ENCODE assay signal across 33 cellular contexts in the genomic region with DNA sequence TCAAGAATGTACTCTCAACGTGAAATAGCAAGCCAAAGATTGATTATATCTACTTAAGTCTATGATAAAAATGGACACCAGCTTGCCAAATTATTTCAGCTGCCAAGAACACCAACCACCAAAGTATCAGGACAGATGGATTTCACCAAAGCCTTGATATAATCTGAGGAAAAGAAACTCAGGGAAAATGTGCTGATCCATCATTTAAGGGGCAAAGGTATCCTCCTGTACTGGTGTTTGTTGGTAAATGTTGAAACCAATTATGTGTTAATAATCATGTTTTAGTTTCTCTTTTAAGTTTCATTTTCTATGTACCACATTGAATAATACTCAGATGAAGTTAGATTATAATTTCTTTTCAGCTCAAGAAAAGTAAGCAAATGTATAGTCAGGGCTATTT.
"Had no signal": no experiment of that assay in that cellular context is flagged by ENCODE, and none has a peak within 500 bp of the region (broad histone marks: within the 10 kb centered on the region; RNA-seq: fewer than 3 reads in every experiment).

No MANE protein-coding gene starts in this region.

- ATAC-seq: activated naive CD4-positive, alpha-beta T cell treated with anti-CD3 and anti-CD28 coated beads, Interleukin-2, amount 50 U/mL, for 72 hours; activated naive CD8-positive, alpha-beta T cell treated with anti-CD3 and anti-CD28 coated beads, Interleukin-2, amount 50 U/mL, for 24 hours; activated T-cell treated with anti-CD3 and anti-CD28 coated beads, Interleukin-2, amount 50 U/mL, for 4 hours; activated T-cell treated with anti-CD3 and anti-CD28 coated beads, Interleukin-2, amount 50 U/mL, for 72 hours; body of pancreas had no signal

- H3K9me3 ChIP-seq: adrenal gland, ascending aorta had no signal

- FAIRE-seq: astrocyte, bronchial epithelial cell had no signal

- H3K27me3 ChIP-seq: adrenal gland, ascending aorta, body of pancreas, brain microvascular endothelial cell, breast epithelium had no signal

- DNase-seq: activated effector memory CD4-positive, alpha-beta T cell treated with anti-CD3 and anti-CD28 coated beads, Interleukin-2, amount 50 U/mL, for 16 hours; activated effector memory CD4-positive, alpha-beta T cell treated with Interleukin-2 at 50 U/mL for 16 hours; activated gamma-delta T cell; activated gamma-delta T cell treated with Interleukin-2 at 50 U/mL for 16 hours; activated naive CD4-positive, alpha-beta T cell; activated naive CD4-positive, alpha-beta T cell treated with anti-CD3 and anti-CD28 coated beads for 36 hours; activated naive CD4-positive, alpha-beta T cell treated with anti-CD3 and anti-CD28 coated beads, Interleukin-2, amount 10 ng/mL, durations not matched to agents 7 days and 5 days; activated naive CD4-positive, alpha-beta T cell treated with anti-CD3 and anti-CD28 coated beads, Interleukin-2, amount 50 U/mL, for 16 hours; activated naive CD4-positive, alpha-beta T cell treated with Interleukin-2 at 50 U/mL for 16 hours; activated naive CD8-positive, alpha-beta T cell treated with anti-CD3 and anti-CD28 coated beads for 36 hours; activated naive CD8-positive, alpha-beta T cell treated with anti-CD3 and anti-CD28 coated beads, Interleukin-2, amount 10 ng/mL, durations not matched to agents 7 days and 5 days; activated naive CD8-positive, alpha-beta T cell treated with anti-CD3 and anti-CD28 coated beads, Interleukin-2, amount 50 U/mL, for 24 hours; activated T-cell treated with anti-CD3 and anti-CD28 coated beads, Interleukin-2, amount 50 U/mL, for 1 hour; activated T-cell treated with anti-CD3 and anti-CD28 coated beads, Interleukin-2, amount 50 U/mL, for 24 hours; activated T-cell treated with anti-CD3 and anti-CD28 coated beads, Interleukin-2, amount 50 U/mL, for 4 hours; activated T-cell treated with anti-CD3 and anti-CD28 coated beads, Interleukin-2, amount 50 U/mL, for 48 hours; activated T-cell treated with anti-CD3 and anti-CD28 coated beads, Interleukin-2, amount 50 U/mL, for 72 hours; adrenal gland; amniotic stem cell; amygdala; anterior cingulate cortex; aorta; body of pancreas; brain microvascular endothelial cell; caudate nucleus; central memory CD4-positive, alpha-beta T cell; cerebellar nuclear complex had no signal

- H3K4me1 ChIP-seq: adrenal gland, ascending aorta, body of pancreas, breast epithelium had no signal

- H3K27ac ChIP-seq: adrenal gland, ascending aorta, body of pancreas, brain microvascular endothelial cell, breast epithelium, cardiac muscle cell had no signal

- H3K4me3 ChIP-seq: adrenal gland, ascending aorta, body of pancreas, breast epithelium, cardiac muscle cell had no signal

- H3K36me3 ChIP-seq: adrenal gland, ascending aorta, brain microvascular endothelial cell, breast epithelium, cardiac muscle cell had no signal
